6 cellular contexts compared by ENCODE assay signal in the genomic region with DNA sequence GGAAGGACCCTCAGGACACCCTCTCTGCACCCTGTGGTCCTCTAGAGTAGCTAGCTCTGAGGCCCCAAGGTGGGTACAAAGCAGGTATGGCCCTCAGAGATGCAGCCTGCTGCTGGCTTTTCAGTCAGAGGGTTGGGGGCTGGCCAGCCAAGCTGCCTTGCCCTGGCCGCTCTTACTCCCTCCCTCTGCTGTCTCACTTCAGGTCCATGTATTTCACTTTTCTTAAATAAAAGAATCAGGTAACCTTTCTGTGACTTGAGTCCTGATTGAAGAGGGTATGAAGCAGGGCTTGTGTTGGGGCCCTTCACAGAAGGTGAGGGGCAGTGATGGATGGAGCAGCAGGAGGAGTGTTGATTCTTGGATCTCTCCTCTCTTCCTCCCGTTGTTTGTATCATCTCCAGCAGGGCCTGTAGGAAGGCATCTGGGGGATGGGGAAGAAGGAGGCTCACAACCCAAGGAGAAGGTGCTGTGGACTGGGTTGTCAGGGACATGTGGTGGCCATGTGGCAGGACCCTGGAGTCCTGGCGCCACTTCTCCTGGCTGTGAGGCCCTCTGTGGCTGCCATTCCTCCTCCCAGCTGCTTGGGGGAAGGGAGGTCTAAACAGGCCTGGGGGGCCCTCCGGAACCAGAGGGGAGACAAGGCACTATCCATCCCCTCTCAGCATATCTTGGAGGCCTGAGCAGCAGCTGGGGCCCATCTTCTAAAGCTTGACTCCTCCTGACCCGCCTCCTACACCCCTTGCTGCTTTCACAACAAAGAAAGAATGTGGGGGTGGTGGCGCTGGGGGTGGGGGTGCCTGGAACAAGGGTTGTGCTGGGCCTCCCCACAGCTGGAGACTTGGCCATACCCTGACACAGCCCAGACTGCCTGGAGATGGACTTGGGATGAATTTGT. TPM values are rescaled to one million over a fixed set of nuclear protein-coding genes. Genes with fewer than 3 reads are reported as not detected.
A peak's percentile ranks its signal among the peaks of the same experiment; 100 is the strongest.
DNase-seq lines count a peak whose midpoint lies in the region; ATAC-seq and TF ChIP-seq lines count a peak whose summit lies in the region.

No MANE protein-coding gene starts in this region.

- peaks cover 0 to 2% of the 10 kb centered on the region in 2 donors for H3K36me3 Mint-ChIP-seq in activated T-cell treated with anti-CD3 and anti-CD28 coated beads, Interleukin-2, amount 50 U/mL, for 72 hours (ENCODE audit: insufficient read depth in 2 of 2)
- H3K36me3 Mint-ChIP-seq in activated T-cell treated with anti-CD3 and anti-CD28 coated beads, Interleukin-2, amount 50 U/mL, for 4 hours (ENCODE audit: insufficient read depth), result peaks cover 27% of the 10 kb centered on the region
- no peaks in the 10 kb centered on the region for H3K36me3 Mint-ChIP-seq in glutamatergic neuron (ENCODE audit: unreplicated experiment)

- 34 to 64% methylated on average over 2 to 6 of the region's 6 CpGs for WGBS in testis, 2 donors

- no peak overlapping the region for H3K4me3 ChIP-seq in testis

- H3K27ac ChIP-seq in testis, result peak overlapping the region; percentile 44 to 59

- intact Hi-C loops in testis (cut with DNase I; ENCODE audit: low total_unique reads), result loop anchor here (10.0 kb wide), 1 partner anchor 60 kb away; no protein-coding TSS in a partner anchor

- H3K27me3 ChIP-seq in testis, result no peaks in the 10 kb centered on the region

- no peak overlapping the region for H3K27ac Mint-ChIP-seq in activated T-cell treated with anti-CD3 and anti-CD28 coated beads, Interleukin-2, amount 50 U/mL, for 72 hours
- H3K27ac Mint-ChIP-seq in glutamatergic neuron (ENCODE audit: unreplicated experiment), result peak overlapping the region; percentile 64

- peak overlapping the region; percentile 11 to 74 for H3K4me3 Mint-ChIP-seq in activated T-cell treated with anti-CD3 and anti-CD28 coated beads, Interleukin-2, amount 50 U/mL, for 72 hours
- H3K4me3 Mint-ChIP-seq in activated T-cell treated with anti-CD3 and anti-CD28 coated beads, Interleukin-2, amount 50 U/mL, for 4 hours, result no peak overlapping the region
- H3K4me3 Mint-ChIP-seq in glutamatergic neuron (ENCODE audit: unreplicated experiment), result peak overlapping the region; percentile 73

- peak in 1 of 2 donors; percentile 8 for ATAC-seq in activated T-cell treated with anti-CD3 and anti-CD28 coated beads, Interleukin-2, amount 50 U/mL, for 72 hours (replicated peaks in 1 of 2)
- no peak for ATAC-seq in activated T-cell treated with anti-CD3 and anti-CD28 coated beads, Interleukin-2, amount 50 U/mL, for 4 hours
- no peak for ATAC-seq in GM21737 (IDR thresholded peaks at IDR 0.05; ENCODE audit: unreplicated experiment)

- TF ChIP-seq POLR2A in testis (IDR thresholded peaks at IDR 0.05), result no peak

- no peak for DNase-seq in activated T-cell treated with anti-CD3 and anti-CD28 coated beads, Interleukin-2, amount 50 U/mL, for 72 hours
- DNase-seq in activated T-cell treated with anti-CD3 and anti-CD28 coated beads, Interleukin-2, amount 50 U/mL, for 4 hours, result no peak
- DNase-seq in glutamatergic neuron (no peak), testis (peak; percentile 26), NCI-H748 treated with DMSO at 0.1 percent for 48 hours (lab: John Stamatoyannopoulos, UW) (no peak)

- H3K4me1 ChIP-seq in testis, result peaks cover 16% of the 10 kb centered on the region

- peaks cover 18% of the 10 kb centered on the region for H3K27me3 Mint-ChIP-seq in activated T-cell treated with anti-CD3 and anti-CD28 coated beads, Interleukin-2, amount 50 U/mL, for 72 hours (ENCODE audit: low read depth)
- H3K27me3 Mint-ChIP-seq in activated T-cell treated with anti-CD3 and anti-CD28 coated beads, Interleukin-2, amount 50 U/mL, for 4 hours (ENCODE audit: low read depth), result peaks cover 26% of the 10 kb centered on the region
- H3K27me3 Mint-ChIP-seq in glutamatergic neuron (ENCODE audit: unreplicated experiment), result peaks cover 7% of the 10 kb centered on the region

- H3K9me3 Mint-ChIP-seq in activated T-cell treated with anti-CD3 and anti-CD28 coated beads, Interleukin-2, amount 50 U/mL, for 72 hours, result no peaks in the 10 kb centered on the region
- no peaks in the 10 kb centered on the region for H3K9me3 Mint-ChIP-seq in activated T-cell treated with anti-CD3 and anti-CD28 coated beads, Interleukin-2, amount 50 U/mL, for 4 hours
- peaks cover 9% of the 10 kb centered on the region for H3K9me3 Mint-ChIP-seq in glutamatergic neuron (ENCODE audit: unreplicated experiment)

- H3K4me1 Mint-ChIP-seq in activated T-cell treated with anti-CD3 and anti-CD28 coated beads, Interleukin-2, amount 50 U/mL, for 72 hours (ENCODE audit: low read depth), result no peaks in the 10 kb centered on the region
- peaks cover 5% of the 10 kb centered on the region for H3K4me1 Mint-ChIP-seq in activated T-cell treated with anti-CD3 and anti-CD28 coated beads, Interleukin-2, amount 50 U/mL, for 4 hours (ENCODE audit: low read depth)
- peaks cover 18% of the 10 kb centered on the region for H3K4me1 Mint-ChIP-seq in glutamatergic neuron (ENCODE audit: low read depth, unreplicated experiment)

- H3K36me3 ChIP-seq in testis (ENCODE audit: low read depth, missing control alignments), result no peaks in the 10 kb centered on the region

- H3K9me3 ChIP-seq in testis, result no peaks in the 10 kb centered on the region

- TF ChIP-seq CTCF in glutamatergic neuron (IDR thresholded peaks at IDR 0.05; ENCODE audit: partially characterized antibody, unreplicated experiment) (no peak), testis (IDR thresholded peaks at IDR 0.05) (no peak)

RNA-seq across cellular contexts. Expression of a gene that starts 1.0 kb away (rescaled TPM):
- 1 to 10 TPM; 2.8 to 7.8 TPM for total RNA-seq in activated T-cell treated with anti-CD3 and anti-CD28 coated beads, Interleukin-2, amount 50 U/mL, for 72 hours
- 1 to 10 TPM; 1.3 to 4.3 (median 1.9) TPM for total RNA-seq in activated T-cell treated with anti-CD3 and anti-CD28 coated beads, Interleukin-2, amount 50 U/mL, for 4 hours
- total RNA-seq in glutamatergic neuron (ENCODE audit: unreplicated experiment), result 166 TPM
- 10 to 100 TPM; 58.8 to 68.7 TPM for total RNA-seq in testis
- polyA plus RNA-seq in testis (ENCODE audit: insufficient read depth, low read depth, low replicate concordance), result 60.8 TPM

RNA-seq across cellular contexts. Expression of a gene that starts 15.7 kb away (rescaled TPM):
- 10 to 100 TPM; 36.9 to 37.4 TPM for total RNA-seq in activated T-cell treated with anti-CD3 and anti-CD28 coated beads, Interleukin-2, amount 50 U/mL, for 72 hours
- total RNA-seq in activated T-cell treated with anti-CD3 and anti-CD28 coated beads, Interleukin-2, amount 50 U/mL, for 4 hours, result 1 to 10 TPM; 5.4 to 9.1 (median 7.4) TPM
- 62.3 TPM for total RNA-seq in glutamatergic neuron (ENCODE audit: unreplicated experiment)
- total RNA-seq in testis, result 10 to 100 TPM; 41.1 to 49.4 TPM
- polyA plus RNA-seq in testis (ENCODE audit: insufficient read depth, low read depth, low replicate concordance), result 63.1 TPM

RNA-seq across cellular contexts. Expression of a gene that starts 15.9 kb away (rescaled TPM):
- total RNA-seq in activated T-cell treated with anti-CD3 and anti-CD28 coated beads, Interleukin-2, amount 50 U/mL, for 72 hours, result 10 to 100 TPM; 85.0 to 85.7 TPM
- total RNA-seq in activated T-cell treated with anti-CD3 and anti-CD28 coated beads, Interleukin-2, amount 50 U/mL, for 4 hours, result 100 to 1,000 TPM in 2 of 3 donors, 10 to 100 TPM in 1; 93.3 to 120 (median 115) TPM
- 50.5 TPM for total RNA-seq in glutamatergic neuron (ENCODE audit: unreplicated experiment)
- 10 to 100 TPM; 37.2 to 54.8 TPM for total RNA-seq in testis
- polyA plus RNA-seq in testis (ENCODE audit: insufficient read depth, low read depth, low replicate concordance), result 72.8 TPM

RNA-seq across cellular contexts. Expression of a gene that starts 21.4 kb away (rescaled TPM):
- 10 to 100 TPM; 16.8 to 19.7 TPM for total RNA-seq in activated T-cell treated with anti-CD3 and anti-CD28 coated beads, Interleukin-2, amount 50 U/mL, for 72 hours
- total RNA-seq in activated T-cell treated with anti-CD3 and anti-CD28 coated beads, Interleukin-2, amount 50 U/mL, for 4 hours, result 10 to 100 TPM; 13.2 to 15.0 (median 13.3) TPM
- total RNA-seq in glutamatergic neuron (ENCODE audit: unreplicated experiment), result 43.3 TPM
- 10 to 100 TPM; 23.9 to 31.5 TPM for total RNA-seq in testis
- 16.6 TPM for polyA plus RNA-seq in testis (ENCODE audit: insufficient read depth, low read depth, low replicate concordance)

RNA-seq across cellular contexts. Expression of a gene that starts 53.7 kb away (rescaled TPM):
- 10 to 100 TPM; 43.4 to 54.2 TPM for total RNA-seq in activated T-cell treated with anti-CD3 and anti-CD28 coated beads, Interleukin-2, amount 50 U/mL, for 72 hours
- 100 to 1,000 TPM in 2 of 3 donors, 10 to 100 TPM in 1; 98.1 to 103 (median 100) TPM for total RNA-seq in activated T-cell treated with anti-CD3 and anti-CD28 coated beads, Interleukin-2, amount 50 U/mL, for 4 hours
- total RNA-seq in glutamatergic neuron (ENCODE audit: unreplicated experiment), result 109 TPM
- total RNA-seq in testis, result 10 to 100 TPM; 34.2 to 49.5 TPM
- polyA plus RNA-seq in testis (ENCODE audit: insufficient read depth, low read depth, low replicate concordance), result 39.9 TPM

Comparison
In these comparisons a context has a peak if more than half of its experiments do, and no peak if none do; other contexts are left out.
1. RNA of a gene that starts 1.0 kb away (total RNA-seq): 166 TPM in glutamatergic neuron (single experiment) and 58.8 to 68.7 TPM in testis; 2.8 to 7.8 TPM in activated T-cell treated with anti-CD3 and anti-CD28 coated beads, Interleukin-2, amount 50 U/mL, for 72 hours and 1.3 to 4.3 TPM in activated T-cell treated with anti-CD3 and anti-CD28 coated beads, Interleukin-2, amount 50 U/mL, for 4 hours; every median in the first group is over 4 times any median in the second.